ENCODE assay signal across 23 cellular contexts in the genomic region with DNA sequence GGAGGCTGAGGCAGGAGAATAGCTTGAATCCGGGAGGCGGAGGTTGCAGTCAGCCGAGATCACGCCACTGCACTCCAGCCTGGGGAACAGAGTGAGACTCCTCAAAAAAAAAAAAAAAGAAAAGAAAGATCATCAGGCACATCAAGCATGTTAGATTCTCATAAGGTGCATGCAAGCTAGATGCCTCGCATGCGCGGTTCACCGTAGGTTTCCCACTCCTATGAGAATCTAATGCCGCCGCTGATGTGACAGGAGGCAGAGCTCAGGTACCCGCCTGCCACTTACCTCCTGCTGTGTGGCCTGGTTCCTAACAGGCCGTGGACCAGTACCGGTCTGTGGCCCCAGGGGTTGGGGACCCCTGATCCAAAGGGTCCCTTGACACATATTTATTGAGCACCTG. TPM values are rescaled to one million over a fixed set of nuclear protein-coding genes. Genes with fewer than 3 reads are reported as not detected.
"Had no signal": no experiment of that assay in that cellular context is flagged by ENCODE, and none has a peak within 500 bp of the region (broad histone marks: within the 10 kb centered on the region; RNA-seq: fewer than 3 reads in every experiment).

No MANE protein-coding gene starts in this region.

- H3K9me3 ChIP-seq: left ventricle myocardium inferior, neutrophil, ovary had no signal

- H3K4me3 Mint-ChIP-seq: activated B cell treated with CpG ODN at 0.5 μM for 24 hours; activated CD4-positive, alpha-beta T cell treated with anti-CD3 and anti-CD28 coated beads for 36 hours; activated naive CD8-positive, alpha-beta T cell treated with anti-CD3 and anti-CD28 coated beads for 36 hours; mesothelial cell of epicardium; nephron; T-helper 17 cell had no signal

- H3K9me3 Mint-ChIP-seq: activated B cell treated with CpG ODN at 0.5 μM for 24 hours; activated naive CD8-positive, alpha-beta T cell treated with anti-CD3 and anti-CD28 coated beads for 36 hours; mesothelial cell of epicardium had no signal

- H3K27ac ChIP-seq: left ventricle myocardium inferior, neutrophil, ovary had no signal

- H3K36me3 ChIP-seq: ovary had no signal

- H3K4me2 ChIP-seq: smooth muscle cell had no signal

- ATAC-seq: activated CD4-positive, alpha-beta T cell treated with anti-CD3 and anti-CD28 coated beads for 36 hours; T-helper 17 cell had no signal

- H3K27me3 ChIP-seq: neutrophil, ovary had no signal

- DNase-seq: activated B cell treated with CpG ODN at 0.5 μM for 24 hours; activated CD4-positive, alpha-beta T cell treated with anti-CD3 and anti-CD28 coated beads for 36 hours; activated CD4-positive, alpha-beta T cell treated with anti-CD3 and anti-CD28 coated beads, Interleukin-2, amount 50 U/mL, for 4 hours; activated CD8-positive, alpha-beta memory T cell treated with anti-CD3 and anti-CD28 coated beads for 24 hours; activated CD8-positive, alpha-beta memory T cell treated with anti-CD3 and anti-CD28 coated beads, Interleukin-2, amount 50 U/mL, for 4 hours; activated naive CD4-positive, alpha-beta T cell treated with Interleukin-2 at 50 U/mL for 16 hours; activated naive CD8-positive, alpha-beta T cell treated with anti-CD3 and anti-CD28 coated beads for 36 hours; activated T-cell treated with anti-CD3 and anti-CD28 coated beads, Interleukin-2, amount 50 U/mL, for 48 hours; cerebellar nuclear complex; foreskin melanocyte; hippocampal formation; left ventricle myocardium inferior; mammary epithelial cell; ovary; stimulated activated CD4-positive, alpha-beta T cell treated with anti-CD3 and anti-CD28 coated beads, Interleukin-2, amount 100 ng/mL, for 48 hours; stimulated activated naive CD4-positive, alpha-beta T cell; SW 1271; T-helper 17 cell had no signal

- H3K4me3 ChIP-seq: left ventricle myocardium inferior, ovary, smooth muscle cell had no signal

- H3K27me3 Mint-ChIP-seq: activated B cell treated with CpG ODN at 0.5 μM for 24 hours; activated CD4-positive, alpha-beta T cell treated with anti-CD3 and anti-CD28 coated beads for 36 hours; activated naive CD8-positive, alpha-beta T cell treated with anti-CD3 and anti-CD28 coated beads for 36 hours; T-helper 17 cell had no signal

- H3K27ac Mint-ChIP-seq: activated B cell treated with CpG ODN at 0.5 μM for 24 hours; activated CD4-positive, alpha-beta T cell treated with anti-CD3 and anti-CD28 coated beads for 36 hours; activated naive CD8-positive, alpha-beta T cell treated with anti-CD3 and anti-CD28 coated beads for 36 hours; mesothelial cell of epicardium had no signal

RNA-seq across cellular contexts. Expression of a gene that starts 48.2 kb away (rescaled TPM):
- total RNA-seq: bronchial epithelial cell had no signal

RNA-seq across cellular contexts. Expression of a gene that starts 51.2 kb away (rescaled TPM):
- total RNA-seq: activated B cell treated with CpG ODN at 0.5 μM for 24 hours; activated CD4-positive, alpha-beta T cell treated with anti-CD3 and anti-CD28 coated beads for 36 hours; activated naive CD8-positive, alpha-beta T cell treated with anti-CD3 and anti-CD28 coated beads for 36 hours; mesothelial cell of epicardium; T-helper 17 cell had no signal
- polyA plus RNA-seq: mammary epithelial cell had no signal
